In genomic region chr2:16870677-16871076, GRCh38 we compare ENCODE assay signal across 17 cellular contexts.
"Had no signal": no experiment of that assay in that cellular context is flagged by ENCODE, and none has a peak within 500 bp of the region (broad histone marks: within the 10 kb centered on the region; RNA-seq: fewer than 3 reads in every experiment).

No MANE protein-coding gene starts in this region.

- H3K9me3 Mint-ChIP-seq: activated naive CD4-positive, alpha-beta T cell treated with anti-CD3 and anti-CD28 coated beads for 36 hours; activated T-helper 2 cell treated with anti-CD3 and anti-CD28 coated beads, Interferon-gamma antibody, Interleukin-2, Interleukin-4, amounts not matched to agents 10 μg/mL and 5 μg/mL and 100 μg/mL, durations not matched to agents 14 hours and 24 hours and 36 hours had no signal

- ATAC-seq: natural killer cell; psoas muscle; right lobe of liver; stimulated activated naive CD8-positive, alpha-beta T cell treated with anti-CD3 and anti-CD28 coated beads, Interleukin-15, amount 100 ng/mL, for 72 hours had no signal

- H3K4me3 Mint-ChIP-seq: activated naive CD4-positive, alpha-beta T cell treated with anti-CD3 and anti-CD28 coated beads for 36 hours; natural killer cell; stimulated activated naive CD8-positive, alpha-beta T cell treated with anti-CD3 and anti-CD28 coated beads, Interleukin-15, amount 100 ng/mL, for 72 hours had no signal

- DNase-seq: activated CD4-positive, alpha-beta T cell treated with anti-CD3 and anti-CD28 coated beads for 1 hour; activated CD4-positive, alpha-beta T cell treated with anti-CD3 and anti-CD28 coated beads, Interleukin-2, amount 50 U/mL, for 4 hours; activated naive CD4-positive, alpha-beta T cell treated with anti-CD3 and anti-CD28 coated beads for 36 hours; mesenchymal stem cell; natural killer cell; occipital lobe; psoas muscle; right lobe of liver; stimulated activated CD4-positive, alpha-beta T cell treated with anti-CD3 and anti-CD28 coated beads, Interleukin-4, amount 100 ng/mL, for 4 hours; stimulated activated CD8-positive, alpha-beta memory T cell treated with anti-CD3 and anti-CD28 coated beads, Interleukin-4, amount 100 ng/mL, for 48 hours; stimulated activated naive CD8-positive, alpha-beta T cell treated with anti-CD3 and anti-CD28 coated beads, Interleukin-15, amount 100 ng/mL, for 72 hours; T-helper 1 cell; T1000 had no signal

- H3K4me1 Mint-ChIP-seq: natural killer cell; stimulated activated naive CD8-positive, alpha-beta T cell treated with anti-CD3 and anti-CD28 coated beads, Interleukin-15, amount 100 ng/mL, for 72 hours had no signal

- H3K36me3 Mint-ChIP-seq: natural killer cell had no signal

- H3K27ac Mint-ChIP-seq: activated naive CD4-positive, alpha-beta T cell treated with anti-CD3 and anti-CD28 coated beads for 36 hours; activated T-helper 2 cell treated with anti-CD3 and anti-CD28 coated beads, Interferon-gamma antibody, Interleukin-2, Interleukin-4, amounts not matched to agents 10 μg/mL and 5 μg/mL and 100 μg/mL, durations not matched to agents 14 hours and 24 hours and 36 hours; natural killer cell; stimulated activated naive CD8-positive, alpha-beta T cell treated with anti-CD3 and anti-CD28 coated beads, Interleukin-15, amount 100 ng/mL, for 72 hours had no signal

- H3K9me3 ChIP-seq: esophagus muscularis mucosa, psoas muscle, right lobe of liver, thoracic aorta had no signal

- H3K4me1 ChIP-seq: esophagus muscularis mucosa, psoas muscle, right lobe of liver had no signal

- H3K4me2 ChIP-seq: smooth muscle cell had no signal

- H3K4me3 ChIP-seq: esophagus muscularis mucosa, psoas muscle, right lobe of liver, smooth muscle cell, thoracic aorta had no signal

- H3K27ac ChIP-seq: esophagus muscularis mucosa, psoas muscle, right lobe of liver, thoracic aorta had no signal

- H3K27me3 ChIP-seq: esophagus muscularis mucosa, right lobe of liver had no signal

- H3K27me3 Mint-ChIP-seq: stimulated activated naive CD8-positive, alpha-beta T cell treated with anti-CD3 and anti-CD28 coated beads, Interleukin-15, amount 100 ng/mL, for 72 hours had no signal

- H3K36me3 ChIP-seq: esophagus muscularis mucosa, right lobe of liver, thoracic aorta had no signal
